ENCODE assay signal across 32 cellular contexts in genomic region chr7:111172573-111172972, GRCh38.
"Had no signal": no experiment of that assay in that cellular context is flagged by ENCODE, and none has a peak within 500 bp of the region (broad histone marks: within the 10 kb centered on the region; RNA-seq: fewer than 3 reads in every experiment).

No MANE protein-coding gene starts in this region.

- H3K27me3 Mint-ChIP-seq: activated CD4-positive, alpha-beta memory T cell treated with anti-CD3 and anti-CD28 coated beads, Interleukin-2, amount 10 ng/mL, durations not matched to agents 7 days and 5 days; activated CD8-positive, alpha-beta memory T cell treated with anti-CD3 and anti-CD28 coated beads, Interleukin-2, amount 10 ng/mL, durations not matched to agents 7 days and 5 days; activated naive CD4-positive, alpha-beta T cell treated with anti-CD3 and anti-CD28 coated beads, Interleukin-2, amount 50 U/mL, for 24 hours; activated naive CD8-positive, alpha-beta T cell treated with anti-CD3 and anti-CD28 coated beads, Interleukin-2, amount 10 ng/mL, durations not matched to agents 7 days and 5 days; activated T-helper 17 cell treated with anti-CD3 and anti-CD28 coated beads, Interleukin-2, amount 50 U/mL, for 72 hours had no signal

- H3K36me3 ChIP-seq: adrenal gland, brain microvascular endothelial cell had no signal

- H3K4me1 Mint-ChIP-seq: WTC11 had no signal

- FAIRE-seq: RCC 7860 had no signal

- H3K4me2 ChIP-seq: PC-9 had no signal

- H3K4me3 Mint-ChIP-seq: activated CD4-positive, alpha-beta memory T cell treated with anti-CD3 and anti-CD28 coated beads, Interleukin-2, amount 10 ng/mL, durations not matched to agents 7 days and 5 days; activated CD8-positive, alpha-beta memory T cell treated with anti-CD3 and anti-CD28 coated beads, Interleukin-2, amount 10 ng/mL, durations not matched to agents 7 days and 5 days; activated naive CD4-positive, alpha-beta T cell treated with anti-CD3 and anti-CD28 coated beads, Interleukin-2, amount 50 U/mL, for 24 hours; activated naive CD8-positive, alpha-beta T cell treated with anti-CD3 and anti-CD28 coated beads, Interleukin-2, amount 10 ng/mL, durations not matched to agents 7 days and 5 days; activated T-cell treated with anti-CD3 and anti-CD28 coated beads, Interleukin-2, amount 50 U/mL, for 72 hours; activated T-helper 17 cell treated with anti-CD3 and anti-CD28 coated beads, Interleukin-2, amount 50 U/mL, for 72 hours; WTC11 had no signal

- H3K4me1 ChIP-seq: adrenal gland had no signal

- H3K36me3 Mint-ChIP-seq: activated CD8-positive, alpha-beta memory T cell treated with anti-CD3 and anti-CD28 coated beads, Interleukin-2, amount 10 ng/mL, durations not matched to agents 7 days and 5 days; activated naive CD8-positive, alpha-beta T cell treated with anti-CD3 and anti-CD28 coated beads, Interleukin-2, amount 10 ng/mL, durations not matched to agents 7 days and 5 days; WTC11 had no signal

- H3K4me3 ChIP-seq: adrenal gland, PC-9 had no signal

- ATAC-seq: activated CD4-positive, CD25-positive, alpha-beta regulatory T cell treated with anti-CD3 and anti-CD28 coated beads, Interleukin-2, amount 50 U/mL, for 24 hours; activated CD8-positive, alpha-beta memory T cell treated with anti-CD3 and anti-CD28 coated beads, Interleukin-2, amount 10 ng/mL, durations not matched to agents 7 days and 5 days; activated T-cell treated with anti-CD3 and anti-CD28 coated beads, Interleukin-2, amount 50 U/mL, for 72 hours; activated T-helper 17 cell treated with anti-CD3 and anti-CD28 coated beads, Interleukin-2, amount 50 U/mL, for 72 hours; Right ventricle myocardium inferior; WTC11 had no signal

- H3K27ac Mint-ChIP-seq: activated CD4-positive, alpha-beta memory T cell treated with anti-CD3 and anti-CD28 coated beads, Interleukin-2, amount 10 ng/mL, durations not matched to agents 7 days and 5 days; activated CD8-positive, alpha-beta memory T cell treated with anti-CD3 and anti-CD28 coated beads, Interleukin-2, amount 10 ng/mL, durations not matched to agents 7 days and 5 days; activated naive CD4-positive, alpha-beta T cell treated with anti-CD3 and anti-CD28 coated beads, Interleukin-2, amount 50 U/mL, for 24 hours; activated naive CD8-positive, alpha-beta T cell treated with anti-CD3 and anti-CD28 coated beads, Interleukin-2, amount 10 ng/mL, durations not matched to agents 7 days and 5 days; activated T-cell treated with anti-CD3 and anti-CD28 coated beads, Interleukin-2, amount 50 U/mL, for 72 hours; activated T-helper 17 cell treated with anti-CD3 and anti-CD28 coated beads, Interleukin-2, amount 50 U/mL, for 72 hours; WTC11 had no signal

- H3K9me3 Mint-ChIP-seq: activated CD4-positive, alpha-beta memory T cell treated with anti-CD3 and anti-CD28 coated beads, Interleukin-2, amount 10 ng/mL, durations not matched to agents 7 days and 5 days; activated naive CD4-positive, alpha-beta T cell treated with anti-CD3 and anti-CD28 coated beads, Interleukin-2, amount 50 U/mL, for 24 hours; activated naive CD8-positive, alpha-beta T cell treated with anti-CD3 and anti-CD28 coated beads, Interleukin-2, amount 10 ng/mL, durations not matched to agents 7 days and 5 days; activated T-cell treated with anti-CD3 and anti-CD28 coated beads, Interleukin-2, amount 50 U/mL, for 72 hours; activated T-helper 17 cell treated with anti-CD3 and anti-CD28 coated beads, Interleukin-2, amount 50 U/mL, for 72 hours; WTC11 had no signal

- H2AFZ ChIP-seq: PC-9 had no signal

- H3K27ac ChIP-seq: adrenal gland, brain microvascular endothelial cell, PC-9, RWPE1 had no signal

- DNase-seq: activated CD4-positive, alpha-beta memory T cell treated with anti-CD3 and anti-CD28 coated beads, Interleukin-2, amount 10 ng/mL, durations not matched to agents 7 days and 5 days; activated CD4-positive, alpha-beta T cell treated with anti-CD3 and anti-CD28 coated beads for 48 hours; activated CD8-positive, alpha-beta memory T cell treated with anti-CD3 and anti-CD28 coated beads for 24 hours; activated CD8-positive, alpha-beta memory T cell treated with anti-CD3 and anti-CD28 coated beads, Interleukin-2, amount 10 ng/mL, durations not matched to agents 7 days and 5 days; activated effector memory CD4-positive, alpha-beta T cell treated with anti-CD3 and anti-CD28 coated beads, Interleukin-2, amount 50 U/mL, for 16 hours; activated naive CD4-positive, alpha-beta T cell; activated naive CD8-positive, alpha-beta T cell treated with anti-CD3 and anti-CD28 coated beads, Interleukin-2, amount 10 ng/mL, durations not matched to agents 7 days and 5 days; activated T-cell treated with anti-CD3 and anti-CD28 coated beads, Interleukin-2, amount 50 U/mL, for 1 hour; activated T-cell treated with anti-CD3 and anti-CD28 coated beads, Interleukin-2, amount 50 U/mL, for 72 hours; adrenal gland; anterior cingulate cortex; brain microvascular endothelial cell; central memory CD4-positive, alpha-beta T cell; Karpas-422; NCI-H1105; NCI-H1417 treated with DMSO at 0.1 percent for 48 hours; NCI-H187 treated with DMSO at 0.1 percent for 48 hours; NCI-H2081 treated with DMSO at 0.1 percent for 48 hours; NCI-H446 treated with DMSO at 0.1 percent for 48 hours; NCI-H524; PC-9; SIG-M5; T-helper 1 cell; T-helper 2 cell; T-helper 9 cell had no signal

- H3K27me3 ChIP-seq: adrenal gland, brain microvascular endothelial cell had no signal

- H3K9me3 ChIP-seq: adrenal gland had no signal
